15 cellular contexts compared by ENCODE assay signal in genomic region chr6:45832063-45832462, GRCh38.
"Had no signal": no experiment of that assay in that cellular context is flagged by ENCODE, and none has a peak within 500 bp of the region (broad histone marks: within the 10 kb centered on the region; RNA-seq: fewer than 3 reads in every experiment).

No MANE protein-coding gene starts in this region.

- H3K27me3 ChIP-seq: gastroesophageal sphincter, neural progenitor cell, pancreas, tibial artery, vagina had no signal

- H3K4me3 Mint-ChIP-seq: brain, neural progenitor cell had no signal

- H2AFZ ChIP-seq: neural progenitor cell had no signal

- H3K4me3 ChIP-seq: gastroesophageal sphincter, left ventricle myocardium inferior, neural progenitor cell, pancreas, SK-N-MC, tibial artery, vagina had no signal

- H3K9ac ChIP-seq: neural progenitor cell had no signal

- H3K36me3 ChIP-seq: gastroesophageal sphincter, left ventricle myocardium inferior, neural progenitor cell, pancreas, tibial artery, vagina had no signal

- FAIRE-seq: keratinocyte, pancreas had no signal

- H3K9me3 Mint-ChIP-seq: central memory CD8-positive, alpha-beta T cell; T-cell had no signal

- H3K27ac ChIP-seq: gastroesophageal sphincter, left ventricle myocardium inferior, neural progenitor cell, pancreas, SK-N-MC, tibial artery, vagina had no signal

- H3K9me3 ChIP-seq: pancreas, tibial artery, vagina had no signal

- H3K36me3 Mint-ChIP-seq: brain, neural progenitor cell, T-cell had no signal

- H3K4me2 ChIP-seq: neural progenitor cell had no signal

- H3K4me1 ChIP-seq: gastroesophageal sphincter, neural progenitor cell, pancreas, tibial artery, vagina had no signal

- DNase-seq: activated CD4-positive, CD25-positive, alpha-beta regulatory T cell treated with anti-CD3 and anti-CD28 coated beads, Interleukin-2, amount 50 U/mL, for 72 hours; activated naive CD4-positive, alpha-beta T cell treated with anti-CD3 and anti-CD28 coated beads, Interleukin-2, amount 50 U/mL, for 16 hours; cortex of kidney; effector memory CD4-positive, alpha-beta T cell; left ventricle myocardium inferior; pancreas; T-cell; tibial artery had no signal

- H3K27me3 Mint-ChIP-seq: central memory CD8-positive, alpha-beta T cell; T-cell had no signal

- H3K27ac Mint-ChIP-seq: brain, neural progenitor cell, T-cell had no signal
